In the genomic region with DNA sequence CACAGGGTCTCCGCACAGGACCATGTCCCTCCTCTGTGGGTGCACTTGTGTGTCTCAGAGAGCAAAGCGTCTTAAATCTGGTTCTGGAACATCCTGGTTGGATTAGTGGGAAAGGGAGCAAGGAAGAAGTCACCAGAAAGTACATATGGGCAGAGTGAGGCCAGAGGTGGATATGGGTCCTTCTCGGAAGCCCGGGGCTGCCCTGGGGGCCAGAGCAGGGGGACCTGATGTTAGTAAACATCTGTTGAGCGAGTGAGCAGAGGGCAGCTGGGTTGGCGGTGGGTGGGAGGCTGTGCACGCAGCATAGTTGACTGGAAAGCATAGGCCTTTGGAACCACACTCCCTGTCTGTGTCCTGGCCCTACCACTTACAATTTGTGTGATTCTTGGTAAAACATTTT, we compare ENCODE assay signal across 1 cellular context.
TF ChIP-seq lines count a peak whose summit lies in the region.

No MANE protein-coding gene starts in this region.

TF ChIP-seq in K562, 482 proteins besides CTCF, POLR2A, EP300 and RAD21:
- TF ChIP-seq POLR2AphosphoS2 (IDR thresholded peaks at IDR 0.05; ENCODE audit: low read length) (0 out of 2 replicates have a peak, but pooled peaks have one; percentile 12), USF2 (CRISPR knock-in tag; IDR thresholded peaks at IDR 0.05) (no peak), SP2 (IDR thresholded peaks at IDR 0.05; ENCODE audit: extremely low read depth, low read depth, low read length, poor library complexity, severe bottlenecking) (no peak)
